Comparison of ENCODE assay signal across 2 cellular contexts in the genomic region with DNA sequence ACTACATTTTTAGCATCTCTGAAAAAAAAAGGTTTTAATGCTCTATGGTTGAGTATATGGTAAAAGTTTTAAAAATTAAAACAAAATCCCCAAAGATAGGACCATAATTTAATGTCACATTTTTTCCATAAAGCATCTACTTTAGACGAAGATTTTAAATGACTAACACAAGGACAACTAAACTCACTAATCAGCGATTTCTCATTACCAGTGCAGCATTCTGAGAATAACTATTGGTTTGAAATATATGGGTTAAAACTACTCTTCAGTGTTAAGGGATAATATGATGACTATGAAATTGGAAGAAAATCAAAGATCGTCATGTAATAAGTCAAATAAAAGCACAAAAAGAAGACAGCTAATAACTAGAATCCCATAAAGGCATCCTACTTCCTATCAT.
A peak's percentile ranks its signal among the peaks of the same experiment; 100 is the strongest.
TF ChIP-seq lines count a peak whose summit lies in the region.

No MANE protein-coding gene starts in this region.

TF ChIP-seq in HepG2, 621 proteins besides CTCF, POLR2A, EP300 and RAD21:
- no peak for TF ChIP-seq ZNF703 (CRISPR knock-in tag; IDR thresholded peaks at IDR 0.05; ENCODE audit: borderline replicate concordance)
- TF ChIP-seq FOXK1 (CRISPR knock-in tag; IDR thresholded peaks at IDR 0.05; ENCODE audit: borderline replicate concordance, low read depth) = no peak
- TF ChIP-seq ZNF205 (CRISPR knock-in tag; IDR thresholded peaks at IDR 0.05) = no peak
- TF ChIP-seq CBX5 (CRISPR knock-in tag; IDR thresholded peaks at IDR 0.05; ENCODE audit: borderline replicate concordance) = no peak
- no peak for TF ChIP-seq ZNF24 (IDR thresholded peaks at IDR 0.05)
- TF ChIP-seq MAFK (conservative IDR thresholded peaks at IDR 0.05 in 1 of 2, IDR thresholded peaks at IDR 0.05 in 1 of 2; ENCODE audit: low read length in 2 of 2) = peak; percentile 32 to 50; a peak in 3 of 4 replicates

TF ChIP-seq in IMR-90, 13 proteins besides CTCF, POLR2A, EP300 and RAD21:
- TF ChIP-seq, protein P1, sequence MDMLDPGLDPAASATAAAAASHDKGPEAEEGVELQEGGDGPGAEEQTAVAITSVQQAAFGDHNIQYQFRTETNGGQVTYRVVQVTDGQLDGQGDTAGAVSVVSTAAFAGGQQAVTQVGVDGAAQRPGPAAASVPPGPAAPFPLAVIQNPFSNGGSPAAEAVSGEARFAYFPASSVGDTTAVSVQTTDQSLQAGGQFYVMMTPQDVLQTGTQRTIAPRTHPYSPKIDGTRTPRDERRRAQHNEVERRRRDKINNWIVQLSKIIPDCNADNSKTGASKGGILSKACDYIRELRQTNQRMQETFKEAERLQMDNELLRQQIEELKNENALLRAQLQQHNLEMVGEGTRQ (IDR thresholded peaks at IDR 0.05; ENCODE audit: low read depth, low read length) = no peak
- 0 out of 2 replicates have a peak, but pooled peaks have one; percentile 9 for TF ChIP-seq MAFK (IDR thresholded peaks at IDR 0.05; ENCODE audit: low read depth, low read length)
- TF ChIP-seq MAZ (IDR thresholded peaks at IDR 0.05; ENCODE audit: borderline replicate concordance, low read depth, low read length) = no peak
- TF ChIP-seq, protein P2, sequence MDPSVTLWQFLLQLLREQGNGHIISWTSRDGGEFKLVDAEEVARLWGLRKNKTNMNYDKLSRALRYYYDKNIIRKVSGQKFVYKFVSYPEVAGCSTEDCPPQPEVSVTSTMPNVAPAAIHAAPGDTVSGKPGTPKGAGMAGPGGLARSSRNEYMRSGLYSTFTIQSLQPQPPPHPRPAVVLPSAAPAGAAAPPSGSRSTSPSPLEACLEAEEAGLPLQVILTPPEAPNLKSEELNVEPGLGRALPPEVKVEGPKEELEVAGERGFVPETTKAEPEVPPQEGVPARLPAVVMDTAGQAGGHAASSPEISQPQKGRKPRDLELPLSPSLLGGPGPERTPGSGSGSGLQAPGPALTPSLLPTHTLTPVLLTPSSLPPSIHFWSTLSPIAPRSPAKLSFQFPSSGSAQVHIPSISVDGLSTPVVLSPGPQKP (IDR thresholded peaks at IDR 0.05; ENCODE audit: borderline replicate concordance, low read depth, low read length) = no peak
- no peak for TF ChIP-seq FOS (IDR thresholded peaks at IDR 0.05; ENCODE audit: low read depth, low read length)
- TF ChIP-seq RFX5 (IDR thresholded peaks at IDR 0.05; ENCODE audit: low read depth, low read length) = no peak
- no peak for TF ChIP-seq BHLHE40 (IDR thresholded peaks at IDR 0.05; ENCODE audit: low read depth, low read length)
